In genomic region chr7:98506471-98506870, GRCh38 we compare ENCODE assay signal across 1 cellular context.
"Had no signal": no experiment of that assay in that cellular context is flagged by ENCODE, and none has a peak within 500 bp of the region (broad histone marks: within the 10 kb centered on the region; RNA-seq: fewer than 3 reads in every experiment).

No MANE protein-coding gene starts in this region.

- H3K4me3 ChIP-seq: MG63 had no signal

- H3K9me3 ChIP-seq: MG63 had no signal

- H3K36me3 ChIP-seq: MG63 had no signal
